ENCODE assay signal across 8 cellular contexts in genomic region chr16:17416461-17417221, GRCh38. TPM values are rescaled to one million over a fixed set of nuclear protein-coding genes. Genes with fewer than 3 reads are reported as not detected.
DNase-seq lines count a peak whose midpoint lies in the region; ATAC-seq and TF ChIP-seq lines count a peak whose summit lies in the region.

No MANE protein-coding gene starts in this region.

- H3K36me3 ChIP-seq in stomach: no peaks in the 10 kb centered on the region

- peaks cover 21 to 69% (median 40%) of the 10 kb centered on the region in 4 donors for H3K4me1 Mint-ChIP-seq in naive thymus-derived CD8-positive, alpha-beta T cell

- POLR2A ChIA-PET in naive thymus-derived CD8-positive, alpha-beta T cell (lab: Charles Lee): interaction anchor here (0.7 to 3.2 kb wide), 8 partner anchors 9 to 70 kb away, joined by 3 to 34 read pairs (median 4); no protein-coding TSS in a partner anchor

- H3K27ac Mint-ChIP-seq in naive thymus-derived CD8-positive, alpha-beta T cell: peak overlapping the region; percentile 91 to 96 (median 95)

- H3K27me3 ChIP-seq in dorsolateral prefrontal cortex: no peaks in the 10 kb centered on the region
- H3K27me3 ChIP-seq in stomach: no peaks in the 10 kb centered on the region

- peaks cover 13 to 29% (median 18%) of the 10 kb centered on the region in 4 donors for H3K4me1 ChIP-seq in stomach

- H3K4me3 ChIP-seq in AG09309 (ENCODE audit: control insufficient read depth, low read depth, low read length) (no peak overlapping the region), dorsolateral prefrontal cortex (peak overlapping the region in 43 of 59 donors; percentile 0 to 52 (median 29)), stomach (peak overlapping the region in 1 of 4 donors; percentile 10)

- peak; percentile 29 for TF ChIP-seq CTCF in AG09309 (IDR thresholded peaks at IDR 0.05; ENCODE audit: control insufficient read depth, insufficient read depth, low read depth, low read length, missing control alignments)
- peak in 38 of 56 donors; percentile 11 to 64 (median 41) for TF ChIP-seq CTCF in dorsolateral prefrontal cortex (IDR thresholded peaks at IDR 0.05 in 54 of 56, conservative IDR thresholded peaks at IDR 0.05 in 2 of 56; ENCODE audit: low read depth in 1 of 56, partially characterized antibody in 56 of 56)
- no peak for TF ChIP-seq CTCF in stomach (IDR thresholded peaks at IDR 0.05)

- no peak for DNase-seq in AG09309 (ENCODE audit: low read depth)
- DNase-seq in activated CD4-positive, CD25-positive, alpha-beta regulatory T cell treated with anti-CD3 and anti-CD28 coated beads, Interleukin-2, amount 50 U/mL, for 16 hours (ENCODE audit: low read depth, low spot score): peak; percentile 17
- peak in 3 of 10 donors; percentile 20 to 45 (median 43) for DNase-seq in dorsolateral prefrontal cortex
- peak; percentile 7 to 74 (median 50) for DNase-seq in naive thymus-derived CD8-positive, alpha-beta T cell
- DNase-seq in stomach: no peak
- DNase-seq in NCI-H146 (lab: John Stamatoyannopoulos, UW): no peak

- peaks cover 0 to 2% (median 0%) of the 10 kb centered on the region in 3 donors for H3K36me3 Mint-ChIP-seq in naive thymus-derived CD8-positive, alpha-beta T cell

- TF ChIP-seq EP300 in stomach (IDR thresholded peaks at IDR 0.05): no peak

- no peaks in the 10 kb centered on the region for H3K27me3 Mint-ChIP-seq in naive thymus-derived CD8-positive, alpha-beta T cell

- peaks cover 0 to 2% (median 0%) of the 10 kb centered on the region in 9 donors for H3K9me3 Mint-ChIP-seq in naive thymus-derived CD8-positive, alpha-beta T cell

- WGBS in stomach, 5 donors: 20 to 34% (median 32%) methylated on average over 13 of the region's 13 CpGs

- peak; percentile 98 for ATAC-seq in HG03354 (IDR thresholded peaks at IDR 0.05; ENCODE audit: poor library complexity, severe bottlenecking, unreplicated experiment)
- peak; percentile 97 to 98 for ATAC-seq in naive thymus-derived CD8-positive, alpha-beta T cell

- H3K9me3 ChIP-seq in stomach: peaks cover 0 to 5% (median 0%) of the 10 kb centered on the region in 4 donors

- H3K4me3 Mint-ChIP-seq in naive thymus-derived CD8-positive, alpha-beta T cell: peak overlapping the region; percentile 79 to 91 (median 87)

- TF ChIP-seq POLR2A in GM19193 (IDR thresholded peaks at IDR 0.05; ENCODE audit: extremely low read depth, insufficient read depth, insufficient read length) (peak; percentile 52), stomach (IDR thresholded peaks at IDR 0.05) (no peak)

- peak overlapping the region in 37 of 59 donors; percentile 6 to 76 (median 55) for H3K27ac ChIP-seq in dorsolateral prefrontal cortex
- peak overlapping the region in 4 of 5 donors; percentile 24 to 63 (median 38) for H3K27ac ChIP-seq in stomach

- intact Hi-C loops in dorsolateral prefrontal cortex (cut with DNase I) (loop anchor here (5.0 to 10.0 kb wide), 3 partner anchors 36 to 552 kb away; no protein-coding TSS in a partner anchor), stomach (cut with DNase I; ENCODE audit: low total_unique reads) (loop anchor here (10.0 kb wide), 1 partner anchor 48 kb away; no protein-coding TSS in a partner anchor)

RNA-seq across cellular contexts. Expression of gene XYLT1, which starts 54.1 kb away (rescaled TPM):
- total RNA-seq in dorsolateral prefrontal cortex (10 to 100 TPM; 19.0 to 51.6 (median 33.3) TPM), stomach (10 to 100 TPM in 3 of 5 donors, 1 to 10 TPM in 2; 9.4 to 59.5 (median 10.7) TPM)
- total RNA-seq in naive thymus-derived CD8-positive, alpha-beta T cell: 10 to 100 TPM; 49.6 to 50.7 TPM
- 1 to 10 TPM in 1 of 3 donors, under 1 TPM in 2; 0.44 to 1.4 (median 0.73) TPM for polyA plus RNA-seq in naive thymus-derived CD8-positive, alpha-beta T cell
- polyA plus RNA-seq in stomach: 1 to 10 TPM in 2 of 3 donors, under 1 TPM in 1; 0.87 to 1.1 (median 1.0) TPM

Comparison
In these comparisons a context has a peak if more than half of its experiments do, and no peak if none do; other contexts are left out.
1. DNase-seq: peak in activated CD4-positive, CD25-positive, alpha-beta regulatory T cell treated with anti-CD3 and anti-CD28 coated beads, Interleukin-2, amount 50 U/mL, for 16 hours (single experiment) and naive thymus-derived CD8-positive, alpha-beta T cell (10 of 10); none in AG09309 (single experiment), stomach (single experiment) and NCI-H146 (single experiment).
2. CTCF ChIP-seq: peak in AG09309 (single experiment) and dorsolateral prefrontal cortex (38 of 56); none in stomach (0 of 7).